ENCODE assay signal across 18 cellular contexts in genomic region chr12:24373004-24373403, GRCh38.
"Had no signal": no experiment of that assay in that cellular context is flagged by ENCODE, and none has a peak within 500 bp of the region (broad histone marks: within the 10 kb centered on the region; RNA-seq: fewer than 3 reads in every experiment).

No MANE protein-coding gene starts in this region.

- ATAC-seq: K562 had no signal

- DNase-seq: Kasumi-1, MM.1S, NCI-H1092 treated with DMSO at 0.1 percent for 48 hours, NCI-H1436, NCI-H187, NCI-H2029, NCI-H2081 treated with DMSO at 0.1 percent for 48 hours, NCI-H2171, NCI-H226, NCI-H446, NCI-H510A, NCI-H524 treated with DMSO at 0.1 percent for 48 hours, NCI-H69, NCI-H774, Right ventricle myocardium superior, RPMI8226, SIG-M5 had no signal
